ENCODE assay signal across 13 cellular contexts in genomic region chr4:137545461-137545861, GRCh38. TPM values are rescaled to one million over a fixed set of nuclear protein-coding genes. Genes with fewer than 3 reads are reported as not detected.
A peak's percentile ranks its signal among the peaks of the same experiment; 100 is the strongest.
DNase-seq lines count a peak whose midpoint lies in the region; ATAC-seq, FAIRE-seq and TF ChIP-seq lines count a peak whose summit lies in the region.
"Had no signal": no experiment of that assay in that cellular context is flagged by ENCODE, and none has a peak within 500 bp of the region (broad histone marks: within the 10 kb centered on the region; RNA-seq: fewer than 3 reads in every experiment).

No MANE protein-coding gene starts in this region.

- H3K9me3 ChIP-seq in AG04450 (ENCODE audit: control insufficient read depth, insufficient read depth, low read length) (no peaks in the 10 kb centered on the region), IMR-90 (ENCODE audit: control insufficient read depth, insufficient read depth, low read length) (no peaks in the 10 kb centered on the region), H1 (ENCODE audit: insufficient read depth in 2 of 2, low read depth in 1 of 2, low read length in 1 of 2) (no peaks in the 10 kb centered on the region), stomach (no peaks in the 10 kb centered on the region)
- H3K9me3 ChIP-seq: neutrophil had no signal

- H3K4me1 ChIP-seq in IMR-90 (ENCODE audit: control insufficient read depth, insufficient read depth, low read length) = peaks cover 4% of the 10 kb centered on the region; the same call in 1 of the 2 replicates
- H3K4me1 ChIP-seq in H1 (replicated peaks in 1 of 4; ENCODE audit: control insufficient read depth in 3 of 4, insufficient read depth in 4 of 4, low read length in 3 of 4) = peaks cover 0 to 23% (median 11%) of the 10 kb centered on the region in 4 experiments; a peak in 4 of 7 replicates
- peaks cover 0 to 12% (median 0%) of the 10 kb centered on the region in 4 donors for H3K4me1 ChIP-seq in stomach

- in situ Hi-C loops in IMR-90 (cut with MboI; ENCODE audit: low sequenced_read_pairs) = loop anchor here (25.0 kb wide), 2 partner anchors 642 to 1142 kb away; no protein-coding TSS in a partner anchor

- H4K91ac ChIP-seq in IMR-90 (ENCODE audit: insufficient read depth, low read depth, low read length) (no peak overlapping the region), H1 (replicated peaks; ENCODE audit: insufficient read length, low read length) (peak overlapping the region; percentile 3)

- peak overlapping the region; percentile 91; the same call in 1 of the 2 replicates for H2BK12ac ChIP-seq in H1 (ENCODE audit: low read depth, low read length)

- H2AK9ac ChIP-seq in IMR-90 (replicated peaks; ENCODE audit: low read depth, low read length, poor library complexity) = no peak overlapping the region

- CTCF ChIA-PET in AG04450 (lab: Charles Lee) (interaction anchor here (0.6 kb wide), 1 partner anchor 16 kb away, joined by 3 read pairs; no protein-coding TSS in a partner anchor), IMR-90 (lab: Yijun Ruan, JAX) (no interaction called here), H1 (lab: Charles Lee; ENCODE audit: partially characterized antibody) (interaction anchor here (0.6 kb wide), 1 partner anchor 1109 kb away, joined by 3 read pairs; no protein-coding TSS in a partner anchor)

- peak overlapping the region; percentile 35; the same call in 1 of the 2 replicates for H2BK120ac ChIP-seq in IMR-90 (ENCODE audit: low read depth, low read length)
- H2BK120ac ChIP-seq in H1 (replicated peaks; ENCODE audit: low read depth, low read length) = peak overlapping the region; percentile 25

- peak overlapping the region; percentile 62 for H3K27ac ChIP-seq in AG04450 (ENCODE audit: low read depth, low read length)
- peak overlapping the region; percentile 39; the same call in 1 of the 2 replicates for H3K27ac ChIP-seq in IMR-90 (ENCODE audit: insufficient read depth, low read length)
- no peak overlapping the region for H3K27ac ChIP-seq in H1 (ENCODE audit: low read depth, low read length)
- peak overlapping the region in 2 of 5 donors; percentile 29 to 65 for H3K27ac ChIP-seq in stomach
- H3K27ac ChIP-seq: KMS-11, neutrophil had no signal

- TF ChIP-seq CTCF in AG04450 (IDR thresholded peaks at IDR 0.05; ENCODE audit: low read depth, low read length) (peak; percentile 33; the same call in 1 of the 2 replicates), IMR-90 (conservative IDR thresholded peaks at IDR 0.05; ENCODE audit: low read depth, low read length) (peak; percentile 37), H1 (IDR thresholded peaks at IDR 0.05; ENCODE audit: control extremely low read depth in 1 of 3, insufficient read depth in 1 of 3, low read depth in 1 of 3, low read length in 3 of 3) (no peak), stomach (IDR thresholded peaks at IDR 0.05) (no peak)

- peak overlapping the region; percentile 8; the same call in 1 of the 2 replicates for H3K14ac ChIP-seq in IMR-90 (replicated peaks; ENCODE audit: low read depth, low read length)
- H3K14ac ChIP-seq in H1 (ENCODE audit: insufficient read length) = no peak overlapping the region

- no peaks in the 10 kb centered on the region for H3K27me3 ChIP-seq in AG04450 (ENCODE audit: control insufficient read depth, insufficient read depth, low read length)
- H3K27me3 ChIP-seq in IMR-90 (ENCODE audit: control insufficient read depth, insufficient read depth, low read length) = no peaks in the 10 kb centered on the region
- H3K27me3 ChIP-seq in H1 (replicated peaks in 1 of 4; ENCODE audit: control insufficient read depth in 3 of 4, extremely low read depth in 1 of 4, insufficient read depth in 3 of 4, low read length in 3 of 4) = peaks cover 0 to 3% (median 0%) of the 10 kb centered on the region in 4 experiments; a peak in 2 of 7 replicates
- no peaks in the 10 kb centered on the region for H3K27me3 ChIP-seq in stomach
- H3K27me3 ChIP-seq: neutrophil had no signal

- no peak for TF ChIP-seq POLR2A in IMR-90 (IDR thresholded peaks at IDR 0.05; ENCODE audit: low read depth, low read length)
- no peak for TF ChIP-seq POLR2A in H1 (IDR thresholded peaks at IDR 0.05; ENCODE audit: control extremely low read depth in 1 of 2, low read depth in 2 of 2, low read length in 2 of 2)
- no peak for TF ChIP-seq POLR2A in stomach (IDR thresholded peaks at IDR 0.05)

- TF ChIP-seq EP300 in H1 (IDR thresholded peaks at IDR 0.05; ENCODE audit: borderline replicate concordance in 1 of 2, low read depth in 2 of 2, low read length in 2 of 2) (no peak), stomach (IDR thresholded peaks at IDR 0.05) (no peak)

- WGBS in IMR-90 (ENCODE audit: extremely low coverage in 2 of 2, insufficient read length in 1 of 2), 2 experiments = no CpG with 5 or more reads among the region's 4 CpGs
- WGBS in H1 (ENCODE audit: extremely low coverage in 1 of 2, insufficient coverage in 1 of 2, insufficient read length in 1 of 2, insufficient replicate concordance in 2 of 2, low coverage in 1 of 2, low lambda C conversion rate in 2 of 2, missing lambda C conversion rate in 1 of 2), 2 experiments = 57% methylated on average over 4 of the region's 4 CpGs; no CpG with 5 or more reads in 1 of the 2 experiments
- 50 to 74% (median 62%) methylated on average over 4 of the region's 4 CpGs for WGBS in stomach, 5 donors

- H3K56ac ChIP-seq in IMR-90 (ENCODE audit: extremely low read depth, insufficient read depth, low read length) = no peak overlapping the region
- no peak overlapping the region for H3K56ac ChIP-seq in H1 (replicated peaks; ENCODE audit: insufficient read length, low read depth, low read length)

- FAIRE-seq in H1 (lab: Jason Lieb, UNC) = peak; percentile 50

- no peaks in the 10 kb centered on the region for H4K20me1 ChIP-seq in IMR-90 (ENCODE audit: insufficient read depth, low read length)
- H4K20me1 ChIP-seq in H1 (replicated peaks in 1 of 2; ENCODE audit: control insufficient read depth in 1 of 2, insufficient read depth in 2 of 2, low read length in 2 of 2) = no peaks in the 10 kb centered on the region

- H4K8ac ChIP-seq in IMR-90 (ENCODE audit: low read depth in 2 of 2, low read length in 2 of 2) (0 out of 4 replicates have a peak overlapping the region, but pooled peaks of 1 of the 2 experiments have one; percentile 7), H1 (ENCODE audit: extremely low read depth, insufficient read depth, low read length) (no peak overlapping the region)

- ATAC-seq in IMR-90 (ENCODE audit: low read depth) (peak; percentile 89), esophagus mucosa (no peak)
- ATAC-seq: T-helper 17 cell had no signal

- H3K9ac ChIP-seq in IMR-90 (ENCODE audit: low read depth, low read length) = no peak overlapping the region
- no peak overlapping the region for H3K9ac ChIP-seq in H1 (replicated peaks in 1 of 4; ENCODE audit: extremely low read depth in 1 of 4, low read depth in 3 of 4, low read length in 3 of 4)
- H3K9ac ChIP-seq: KMS-11 had no signal

- H4K5ac ChIP-seq in IMR-90 (ENCODE audit: low read depth, low read length) (no peak overlapping the region), H1 (ENCODE audit: insufficient read length, low read depth, low read length) (no peak overlapping the region)

- intact Hi-C loops in IMR-90 (cut with micrococcal nuclease) (loop anchor here (2.0 kb wide), 1 partner anchor 63 kb away; no protein-coding TSS in a partner anchor), stomach (cut with DNase I; ENCODE audit: low total_unique reads) (no loop called here)

- dilution Hi-C loops in IMR-90 (cut with HindIII; ENCODE audit: low sequenced_read_pairs, unreplicated experiment) = no loop called here

- H3K4me3 ChIP-seq in AG04450 (ENCODE audit: low read depth, low read length) = no peak overlapping the region
- no peak overlapping the region for H3K4me3 ChIP-seq in IMR-90 (ENCODE audit: insufficient read depth, low read depth, low read length)
- H3K4me3 ChIP-seq in H1 (ENCODE audit: extremely low read depth in 1 of 4, insufficient read depth in 2 of 4, low read depth in 3 of 4, low read length in 4 of 4) = 0 out of 8 replicates have a peak overlapping the region, but pooled peaks of 1 of the 4 experiments have one; percentile 0
- no peak overlapping the region for H3K4me3 ChIP-seq in stomach

- H3K23ac ChIP-seq in IMR-90 (ENCODE audit: low read depth, low read length) = no peak overlapping the region
- H3K23ac ChIP-seq in H1 (ENCODE audit: insufficient read length) = no peak overlapping the region

- no TSS peak for BruUV-seq in IMR-90 (replicated peaks; lab: Mats Ljungman, UMichigan)

- no peaks in the 10 kb centered on the region for H3K36me3 ChIP-seq in IMR-90 (ENCODE audit: control insufficient read depth, insufficient read depth, low read length)
- no peaks in the 10 kb centered on the region for H3K36me3 ChIP-seq in H1 (ENCODE audit: control insufficient read depth in 2 of 4, insufficient read depth in 4 of 4, low read length in 3 of 4)
- no peaks in the 10 kb centered on the region for H3K36me3 ChIP-seq in stomach
- H3K36me3 ChIP-seq: neutrophil had no signal

- H2BK20ac ChIP-seq in IMR-90 (ENCODE audit: low read depth, low read length) (0 out of 2 replicates have a peak overlapping the region, but pooled peaks have one; percentile 58), H1 (ENCODE audit: low read length) (peak overlapping the region; percentile 62; the same call in 1 of the 2 replicates)

- H3K23me2 ChIP-seq in H1 (ENCODE audit: low read depth, low read length) = peaks cover 3% of the 10 kb centered on the region; the same call in 1 of the 2 replicates

- H3K18ac ChIP-seq in IMR-90 (ENCODE audit: low read depth, low read length) = peak overlapping the region; percentile 16; the same call in 1 of the 2 replicates
- 0 out of 2 replicates have a peak overlapping the region, but pooled peaks have one; percentile 33 for H3K18ac ChIP-seq in H1 (ENCODE audit: extremely low read depth, low read length)

- peak; percentile 44; the same call in 1 of the 2 replicates for TF ChIP-seq RAD21 in IMR-90 (IDR thresholded peaks at IDR 0.05; ENCODE audit: low read length)
- no peak for TF ChIP-seq RAD21 in H1 (IDR thresholded peaks at IDR 0.05 in 1 of 2, conservative IDR thresholded peaks at IDR 0.05 in 1 of 2; ENCODE audit: low read depth in 2 of 2, low read length in 2 of 2)

- H3K79me2 ChIP-seq in H1 (ENCODE audit: control insufficient read depth in 1 of 2, insufficient read depth in 2 of 2, low read length in 2 of 2) = no peaks in the 10 kb centered on the region

- H2AK5ac ChIP-seq in IMR-90 (ENCODE audit: low read depth, low read length) (peak overlapping the region; percentile 37; the same call in 1 of the 2 replicates), H1 (ENCODE audit: low read depth, low read length) (no peak overlapping the region)

- H3K4ac ChIP-seq in IMR-90 (ENCODE audit: low read depth, low read length) (peak overlapping the region; percentile 61), H1 (replicated peaks; ENCODE audit: insufficient read length, low read depth, low read length) (no peak overlapping the region)

- DNase-seq in AG04450 (ENCODE audit: low read depth, low spot score) (peak; percentile 85), IMR-90 (peak; percentile 94), H1 (ENCODE audit: low read depth in 1 of 2, low spot score in 2 of 2) (no peak), myocyte (ENCODE audit: low read depth) (peak; percentile 84), stomach (no peak), 8988T (no peak), UCSD-AML1 (lab: John Stamatoyannopoulos, UW; ENCODE audit: unreplicated experiment) (no peak)
- DNase-seq: CD4-positive, alpha-beta T cell; NCI-H510A treated with DMSO at 0.1 percent for 48 hours; T-helper 17 cell had no signal

- POLR2A ChIA-PET in AG04450 (lab: Yijun Ruan, JAX) (interaction anchor here (1.0 to 1.7 kb wide), 2 partner anchors 14 to 186 kb away, joined by 3 to 13 read pairs; partner anchors contain the start of gene PCDH18), IMR-90 (lab: Charles Lee; ENCODE audit: unreplicated experiment) (interaction anchor here (0.7 kb wide), 1 partner anchor 9 kb away, joined by 3 read pairs; no protein-coding TSS in a partner anchor), H1 (lab: Charles Lee; ENCODE audit: partially characterized antibody) (interaction anchor here (0.7 kb wide), 1 partner anchor 8 kb away, joined by 4 read pairs; no protein-coding TSS in a partner anchor)

- peaks cover 2% of the 10 kb centered on the region for H3K9me1 ChIP-seq in IMR-90 (ENCODE audit: insufficient read depth, low read length)

- H2BK5ac ChIP-seq in IMR-90 (ENCODE audit: low read depth, low read length, poor library complexity, severe bottlenecking) = peak overlapping the region; percentile 76
- 0 out of 2 replicates have a peak overlapping the region, but pooled peaks have one; percentile 14 for H2BK5ac ChIP-seq in H1 (ENCODE audit: low read depth, low read length)

- peak overlapping the region; percentile 25 for H2AFZ ChIP-seq in IMR-90 (replicated peaks; ENCODE audit: low read length, poor library complexity)
- no peak overlapping the region for H2AFZ ChIP-seq in H1 (ENCODE audit: low read length)

- H3K4me2 ChIP-seq in IMR-90 (ENCODE audit: low read depth, low read length) (peak overlapping the region; percentile 22; the same call in 1 of the 2 replicates), H1 (ENCODE audit: insufficient read depth in 1 of 2, low read depth in 2 of 2, low read length in 2 of 2) (peak overlapping the region in 1 of 2 experiments; percentile 42; a peak in 2 of 4 replicates)
- H3K4me2 ChIP-seq: KMS-11 had no signal

- H2BK15ac ChIP-seq in IMR-90 (ENCODE audit: low read depth, low read length) (0 out of 3 replicates have a peak overlapping the region, but pooled peaks have one; percentile 13), H1 (ENCODE audit: low read length) (no peak overlapping the region)

- H3K79me1 ChIP-seq in IMR-90 (ENCODE audit: low read depth in 1 of 2, low read length in 2 of 2) = no peaks in the 10 kb centered on the region
- no peaks in the 10 kb centered on the region for H3K79me1 ChIP-seq in H1 (ENCODE audit: low read depth, low read length)

RNA-seq across cellular contexts. Expression of gene PCDH18, which starts 13.2 kb away (rescaled TPM):
- polyA plus RNA-seq in AG04450 (2011; rRNA removed) (204 and 255 TPM in 2 replicates), IMR-90 (2012; rRNA removed) (39.6 and 41.3 TPM in 2 replicates), H1 (2011; rRNA removed) (26.8 and 28.8 TPM in 2 replicates), stomach (1 to 10 TPM; 1.3 to 8.4 (median 3.8) TPM)
- 496 and 512 TPM in 2 replicates for polyA minus RNA-seq in AG04450 (2011; rRNA and poly(A)+ RNA removed)
- total RNA-seq in IMR-90 (2012; rRNA removed) (108 and 119 TPM in 2 replicates), myocyte (38.5 and 59.9 TPM in 2 replicates), stomach (10 to 100 TPM in 3 of 5 donors, 1 to 10 TPM in 1, under 1 TPM in 1; 0.58 to 99.1 (median 11.7) TPM), esophagus mucosa (2.8 TPM)
- polyA plus RNA-seq in IMR-90 (2012; cell fraction: cytosol; rRNA removed) = 26.6 and 28.8 TPM in 2 replicates
- 30.4 and 37.3 TPM in 2 replicates for polyA plus RNA-seq in IMR-90 (2012; cell fraction: nucleus; rRNA removed; ENCODE audit: low replicate concordance)
- total RNA-seq in H1 (2021; fragmentation: NEBNext Ultra II Directional; extraction: Animal tissue kit (Norgen Biotek cat#: 25700)) = 40.1 and 41.8 TPM in 2 replicates
- polyA plus RNA-seq in H1 (2011; cell fraction: cytosol; rRNA removed) = 30.2 TPM
- polyA plus RNA-seq in H1 (2011; cell fraction: nucleus; rRNA removed) = 33.4 TPM
- polyA plus RNA-seq in H1 (2012, experiment 1 of 2) = 32.3 to 37.8 TPM (median 32.5 TPM) in 4 replicates
- polyA plus RNA-seq in H1 (2012, experiment 2 of 2) = 2.0 TPM
- 42.3 TPM for polyA plus RNA-seq in H1 (2013, experiment 1 of 2)
- polyA plus RNA-seq in H1 (2013, experiment 2 of 2) = 38.6 TPM
- polyA minus RNA-seq in H1 (2011; rRNA and poly(A)+ RNA removed) = 89.8 and 93.5 TPM in 2 replicates
- polyA minus RNA-seq in H1 (2011; cell fraction: cytosol; rRNA and poly(A)+ RNA removed) = 41.8 TPM
- 62.9 TPM for polyA minus RNA-seq in H1 (2011; cell fraction: nucleus; rRNA and poly(A)+ RNA removed)
- 14.6 TPM for polyA plus RNA-seq in myocyte (2012)
- total RNA-seq: CD4-positive, alpha-beta T cell had no signal

Comparison
In these comparisons a context has a peak if more than half of its experiments do, and no peak if none do; other contexts are left out.
1. DNase-seq: peak in AG04450 (single experiment), IMR-90 (single experiment) and myocyte (single experiment); none in H1 (0 of 2), stomach (single experiment), 8988T (single experiment) and UCSD-AML1 (single experiment).
2. CTCF ChIP-seq: peak in AG04450 (single experiment) and IMR-90 (single experiment); none in H1 (0 of 3) and stomach (0 of 7).